In the genomic region with DNA sequence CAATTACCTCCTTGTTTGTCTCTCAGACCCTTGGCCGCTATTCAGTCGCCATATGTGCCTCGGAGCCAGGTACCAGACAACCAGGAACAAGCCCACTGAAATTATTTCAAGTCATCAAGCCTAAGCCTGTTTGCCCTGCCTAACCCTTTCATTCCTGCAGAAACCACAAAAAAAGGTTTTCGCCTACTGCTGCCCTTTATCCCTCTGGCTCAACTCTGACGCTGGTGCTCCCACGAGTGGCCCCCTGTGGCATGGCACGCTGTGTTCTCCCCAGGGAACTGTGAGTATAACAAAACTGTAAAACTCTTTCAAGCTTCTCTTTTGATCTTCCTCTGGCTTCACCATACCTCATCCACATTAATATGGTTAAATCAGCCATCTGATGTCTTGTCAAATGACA, we compare ENCODE assay signal across 22 cellular contexts.
A peak's percentile ranks its signal among the peaks of the same experiment; 100 is the strongest.
DNase-seq lines count a peak whose midpoint lies in the region; ATAC-seq and TF ChIP-seq lines count a peak whose summit lies in the region.
"Had no signal": no experiment of that assay in that cellular context is flagged by ENCODE, and none has a peak within 500 bp of the region (broad histone marks: within the 10 kb centered on the region; RNA-seq: fewer than 3 reads in every experiment).

No MANE protein-coding gene starts in this region.

- H3K4me2 ChIP-seq in GM23338, result no peak overlapping the region
- no peak overlapping the region for H3K4me2 ChIP-seq in mesendoderm (ENCODE audit: low read length)

- DNase-seq in GM23338 (ENCODE audit: low spot score), result peak; percentile 27
- peak; percentile 7 for DNase-seq in MV-4-11 (lab: John Stamatoyannopoulos, UW)
- peak; percentile 26 for DNase-seq in WTC11 (ENCODE audit: low spot score)
- DNase-seq in mesendoderm, result peak; percentile 42
- no peak for DNase-seq in Kasumi-1 (lab: John Stamatoyannopoulos, UW)
- DNase-seq in C1 segment of cervical spinal cord (lab: John Stamatoyannopoulos, UW), result no peak
- no peak for DNase-seq in upper lobe of left lung
- DNase-seq: activated CD4-positive, alpha-beta T cell treated with anti-CD3 and anti-CD28 coated beads for 36 hours; activated CD8-positive, alpha-beta memory T cell treated with anti-CD3 and anti-CD28 coated beads for 24 hours; activated naive CD4-positive, alpha-beta T cell treated with Interleukin-2 at 50 U/mL for 16 hours; activated T-cell treated with anti-CD3 and anti-CD28 coated beads, Interleukin-2, amount 50 U/mL, for 24 hours; amniotic stem cell; CD4-positive, alpha-beta T cell; DMS 273 treated with DMSO at 0.1 percent for 48 hours; KG1; left cardiac atrium; natural killer cell; NCI-H2081; NCI-H524; T-cell had no signal

- POLR2A ChIA-PET in WTC11 (lab: Charles Lee), result no interaction called here

- H2AFZ ChIP-seq in GM23338, result no peak overlapping the region

- H3K9me2 ChIP-seq in GM23338 (ENCODE audit: insufficient read depth), result 0 out of 2 replicates have a peak, but pooled peaks cover 6% of the 10 kb centered on the region

- H3K4me1 Mint-ChIP-seq in GM23338, result peaks cover 3% of the 10 kb centered on the region; the same call in 2 of the 3 replicates
- H3K4me1 Mint-ChIP-seq in WTC11, result peaks cover 14% of the 10 kb centered on the region
- H3K4me1 Mint-ChIP-seq: activated CD4-positive, alpha-beta T cell treated with anti-CD3 and anti-CD28 coated beads for 36 hours; natural killer cell; T-cell had no signal

- H4K8ac ChIP-seq in mesendoderm (ENCODE audit: low read depth, low read length), result no peak overlapping the region

- no peak overlapping the region for H4K5ac ChIP-seq in mesendoderm (ENCODE audit: low read length)

- H3K4me1 ChIP-seq in GM23338 (ENCODE audit: insufficient read depth), result 0 out of 2 replicates have a peak, but pooled peaks cover 4% of the 10 kb centered on the region
- H3K4me1 ChIP-seq in mesendoderm (ENCODE audit: control insufficient read depth, low read depth, low read length), result no peaks in the 10 kb centered on the region
- H3K4me1 ChIP-seq in upper lobe of left lung, result no peaks in the 10 kb centered on the region

- H2BK5ac ChIP-seq in mesendoderm (ENCODE audit: low read length), result no peak overlapping the region

- no peak overlapping the region for H2AK5ac ChIP-seq in mesendoderm (ENCODE audit: low read length)

- H2BK120ac ChIP-seq in mesendoderm (ENCODE audit: low read depth, low read length), result no peak overlapping the region

- H3F3A ChIP-seq in GM23338 (replicated peaks; ENCODE audit: low read depth), result no peaks in the 10 kb centered on the region

- CTCF ChIA-PET in WTC11 (lab: Charles Lee), result no interaction called here

- no peaks in the 10 kb centered on the region for H3K27me3 ChIP-seq in GM23338 (ENCODE audit: insufficient read depth)
- no peaks in the 10 kb centered on the region for H3K27me3 ChIP-seq in mesendoderm (ENCODE audit: insufficient read depth, low read length, poor library complexity)
- H3K27me3 ChIP-seq in upper lobe of left lung, result no peaks in the 10 kb centered on the region

- H3K27ac ChIP-seq in GM23338 (ENCODE audit: low read depth) (no peak overlapping the region), mesendoderm (ENCODE audit: low read depth, low read length) (no peak overlapping the region), upper lobe of left lung (no peak overlapping the region)

- TF ChIP-seq CTCF in GM23338 (conservative IDR thresholded peaks at IDR 0.05; ENCODE audit: low read depth in 2 of 2) (peak; percentile 17 to 49; a peak in 2 of 4 replicates), WTC11 (IDR thresholded peaks at IDR 0.05) (no peak), upper lobe of left lung (IDR thresholded peaks at IDR 0.05) (no peak)

- no peak overlapping the region for H3K27ac Mint-ChIP-seq in GM23338
- H3K27ac Mint-ChIP-seq in WTC11, result no peak overlapping the region
- H3K27ac Mint-ChIP-seq: activated CD4-positive, alpha-beta T cell treated with anti-CD3 and anti-CD28 coated beads for 36 hours; activated T-cell treated with anti-CD3 and anti-CD28 coated beads, Interleukin-2, amount 50 U/mL, for 24 hours; CD4-positive, alpha-beta T cell; natural killer cell; progenitor cell of endocrine pancreas; T-cell had no signal

- H3K27me3 Mint-ChIP-seq in GM23338 (ENCODE audit: insufficient read depth, low read depth, poor library complexity) (no peaks in the 10 kb centered on the region), WTC11 (ENCODE audit: low read depth) (no peaks in the 10 kb centered on the region)
- H3K27me3 Mint-ChIP-seq: activated CD4-positive, alpha-beta T cell treated with anti-CD3 and anti-CD28 coated beads for 36 hours; activated T-cell treated with anti-CD3 and anti-CD28 coated beads, Interleukin-2, amount 50 U/mL, for 24 hours; CD4-positive, alpha-beta T cell; progenitor cell of endocrine pancreas; T-cell had no signal

- H3K23ac ChIP-seq in mesendoderm (ENCODE audit: low read length), result no peak overlapping the region

- H3K18ac ChIP-seq in mesendoderm (ENCODE audit: low read length), result no peak overlapping the region

- H3K9me3 Mint-ChIP-seq in GM23338, result no peaks in the 10 kb centered on the region
- H3K9me3 Mint-ChIP-seq in WTC11, result no peaks in the 10 kb centered on the region
- H3K9me3 Mint-ChIP-seq: CD4-positive, alpha-beta T cell had no signal

- no peak for TF ChIP-seq EP300 in upper lobe of left lung (IDR thresholded peaks at IDR 0.05)

- H3K36me3 Mint-ChIP-seq in GM23338 (ENCODE audit: low read depth), result no peaks in the 10 kb centered on the region
- no peaks in the 10 kb centered on the region for H3K36me3 Mint-ChIP-seq in WTC11
- H3K36me3 Mint-ChIP-seq: natural killer cell, T-cell had no signal

- H3K4ac ChIP-seq in mesendoderm (ENCODE audit: low read depth, low read length), result no peak overlapping the region

- ATAC-seq in GM23338, result peak; percentile 92
- peak; percentile 47 for ATAC-seq in WTC11
- ATAC-seq in upper lobe of left lung (ENCODE audit: low FRiP score in 2 of 2), result no peak
- ATAC-seq: activated CD4-positive, alpha-beta T cell treated with anti-CD3 and anti-CD28 coated beads for 36 hours; left cardiac atrium; natural killer cell; Right ventricle myocardium inferior; T-cell had no signal

- no peak overlapping the region for H2BK15ac ChIP-seq in mesendoderm (replicated peaks; ENCODE audit: low read depth)

- H3K9me3 ChIP-seq in upper lobe of left lung, result no peaks in the 10 kb centered on the region

- WGBS in mesendoderm (ENCODE audit: extremely low coverage, insufficient coverage, low lambda C conversion rate), result no CpG with 5 or more reads among the region's 7 CpGs
- WGBS in upper lobe of left lung, 2 donors, result 43 to 50% methylated on average over 7 of the region's 7 CpGs

- no peak overlapping the region for H3K9ac ChIP-seq in mesendoderm (ENCODE audit: low read length)

- H3K36me3 ChIP-seq in GM23338 (ENCODE audit: insufficient read depth) (no peaks in the 10 kb centered on the region), mesendoderm (ENCODE audit: control insufficient read depth, insufficient read depth, low read length) (no peaks in the 10 kb centered on the region), upper lobe of left lung (no peaks in the 10 kb centered on the region)

- no peak overlapping the region for H3K4me3 ChIP-seq in GM23338
- no peak overlapping the region for H3K4me3 ChIP-seq in mesendoderm (ENCODE audit: low read length)
- no peak overlapping the region for H3K4me3 ChIP-seq in upper lobe of left lung

- no peak for TF ChIP-seq POLR2A in upper lobe of left lung (IDR thresholded peaks at IDR 0.05)

- H3K79me2 ChIP-seq in GM23338 (replicated peaks; ENCODE audit: insufficient read depth) (no peaks in the 10 kb centered on the region), mesendoderm (ENCODE audit: control insufficient read depth, insufficient read depth, low read length) (no peaks in the 10 kb centered on the region)

- H3K56ac ChIP-seq in mesendoderm (ENCODE audit: low read length), result no peak overlapping the region

- no peak overlapping the region for H3K4me3 Mint-ChIP-seq in GM23338
- H3K4me3 Mint-ChIP-seq in WTC11, result no peak overlapping the region
- H3K4me3 Mint-ChIP-seq: activated CD4-positive, alpha-beta T cell treated with anti-CD3 and anti-CD28 coated beads for 36 hours; activated T-cell treated with anti-CD3 and anti-CD28 coated beads, Interleukin-2, amount 50 U/mL, for 24 hours; CD4-positive, alpha-beta T cell; natural killer cell; T-cell had no signal

- no peaks in the 10 kb centered on the region for H4K20me1 ChIP-seq in GM23338 (replicated peaks; ENCODE audit: insufficient read depth)

- no peaks in the 10 kb centered on the region for H3K79me1 ChIP-seq in mesendoderm (ENCODE audit: low read length)

TF ChIP-seq in GM23338, 12 proteins besides CTCF, POLR2A, EP300 and RAD21 (continues in another document):
- TF ChIP-seq NANOG (IDR thresholded peaks at IDR 0.05; ENCODE audit: borderline replicate concordance), result no peak
- no peak for TF ChIP-seq STAT1 (IDR thresholded peaks at IDR 0.05; ENCODE audit: unreplicated experiment)

TF ChIP-seq in WTC11, 78 proteins besides CTCF, POLR2A, EP300 and RAD21:
- peak; percentile 94 for TF ChIP-seq ZNF423 (CRISPR knock-in tag; IDR thresholded peaks at IDR 0.05)
- no peak for TF ChIP-seq RORB (CRISPR knock-in tag; IDR thresholded peaks at IDR 0.05)

Comparison
In these comparisons a context has a peak if more than half of its experiments do, and no peak if none do; other contexts are left out.
1. ATAC-seq: peak in GM23338 (single experiment) and WTC11 (single experiment); none in upper lobe of left lung (0 of 2).
2. DNase-seq: peak in GM23338 (single experiment), MV-4-11 (single experiment), WTC11 (single experiment) and mesendoderm (single experiment); none in Kasumi-1 (0 of 2), C1 segment of cervical spinal cord (0 of 14) and upper lobe of left lung (0 of 2).
3. CTCF ChIP-seq: peak in GM23338 (2 of 2); none in WTC11 (single experiment) and upper lobe of left lung (0 of 6).